Comparison of ENCODE assay signal across 22 cellular contexts in the genomic region with DNA sequence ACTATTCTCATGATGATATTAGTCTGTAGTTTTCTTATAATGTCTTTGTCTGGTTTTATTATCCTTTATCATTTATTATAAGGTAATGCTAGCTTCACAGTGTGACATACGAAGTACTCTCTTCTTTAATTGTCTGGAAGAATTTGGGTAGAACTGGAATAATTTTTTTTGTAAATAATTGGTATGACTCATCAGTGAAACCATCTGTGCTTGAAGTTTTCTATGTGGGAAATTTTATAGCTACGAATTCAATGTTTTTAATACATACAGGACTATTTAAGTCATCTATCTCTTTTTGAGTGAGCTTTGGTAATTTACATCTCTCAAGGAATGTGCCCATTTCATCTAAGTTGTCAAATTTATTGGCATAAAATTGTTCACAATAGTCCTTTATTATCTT.
"Had no signal": no experiment of that assay in that cellular context is flagged by ENCODE, and none has a peak within 500 bp of the region (broad histone marks: within the 10 kb centered on the region; RNA-seq: fewer than 3 reads in every experiment).

No MANE protein-coding gene starts in this region.

- H3K4me3 Mint-ChIP-seq: activated B cell treated with CpG ODN at 0.5 μM for 24 hours; activated CD8-positive, alpha-beta T cell treated with anti-CD3 and anti-CD28 coated beads for 36 hours; activated T-cell treated with anti-CD3 and anti-CD28 coated beads, Interleukin-2, amount 50 U/mL, for 4 hours; brain; central memory CD8-positive, alpha-beta T cell; nephron; T-helper 2 cell treated with Interferon-gamma antibody and Interleukin-4, amounts not matched to agents 5 μg/mL and 100 μg/mL, for 36 hours had no signal

- H3K36me3 ChIP-seq: adrenal gland, right atrium auricular region had no signal

- H3K27me3 ChIP-seq: adrenal gland, foreskin keratinocyte, right atrium auricular region had no signal

- DNase-seq: activated B cell treated with CpG ODN at 0.5 μM for 24 hours; activated CD4-positive, alpha-beta T cell treated with anti-CD3 and anti-CD28 coated beads for 48 hours; activated CD8-positive, alpha-beta T cell treated with anti-CD3 and anti-CD28 coated beads for 36 hours; activated effector memory CD4-positive, alpha-beta T cell treated with Interleukin-2 at 50 U/mL for 16 hours; activated naive CD4-positive, alpha-beta T cell treated with anti-CD3 and anti-CD28 coated beads, Interleukin-2, amount 50 U/mL, for 16 hours; activated T-cell treated with anti-CD3 and anti-CD28 coated beads, Interleukin-2, amount 50 U/mL, for 4 hours; adrenal gland; cortex of kidney; effector CD4-positive, alpha-beta T cell; foreskin keratinocyte; kidney glomerular epithelial cell; nucleus accumbens; small intestine; stimulated activated naive CD8-positive, alpha-beta T cell treated with anti-CD3 and anti-CD28 coated beads, Interleukin-15, Interleukin-2, amounts not matched to agents 100 U/mL and 50 U/mL, for 24 hours; SW 1271; trophoblast cell had no signal

- H3K27ac Mint-ChIP-seq: activated B cell treated with CpG ODN at 0.5 μM for 24 hours; activated CD8-positive, alpha-beta T cell treated with anti-CD3 and anti-CD28 coated beads for 36 hours; brain; nephron; progenitor cell of endocrine pancreas; T-helper 2 cell treated with Interferon-gamma antibody and Interleukin-4, amounts not matched to agents 5 μg/mL and 100 μg/mL, for 36 hours had no signal

- H3K4me1 ChIP-seq: adrenal gland, foreskin keratinocyte, right atrium auricular region had no signal

- H3K4me3 ChIP-seq: adrenal gland, right atrium auricular region had no signal

- H3K27me3 Mint-ChIP-seq: progenitor cell of endocrine pancreas had no signal

- ATAC-seq: activated CD8-positive, alpha-beta T cell treated with anti-CD3 and anti-CD28 coated beads for 36 hours; activated T-cell treated with anti-CD3 and anti-CD28 coated beads, Interleukin-2, amount 50 U/mL, for 4 hours; foreskin keratinocyte; stimulated activated naive CD8-positive, alpha-beta T cell treated with anti-CD3 and anti-CD28 coated beads, Interleukin-15, Interleukin-2, amounts not matched to agents 100 U/mL and 50 U/mL, for 24 hours had no signal

- H3K9me3 ChIP-seq: adrenal gland had no signal

- H3K36me3 Mint-ChIP-seq: brain had no signal

- H3K9me3 Mint-ChIP-seq: activated B cell treated with CpG ODN at 0.5 μM for 24 hours; activated CD8-positive, alpha-beta T cell treated with anti-CD3 and anti-CD28 coated beads for 36 hours; activated T-cell treated with anti-CD3 and anti-CD28 coated beads, Interleukin-2, amount 50 U/mL, for 4 hours; central memory CD8-positive, alpha-beta T cell; T-helper 2 cell treated with Interferon-gamma antibody and Interleukin-4, amounts not matched to agents 5 μg/mL and 100 μg/mL, for 36 hours had no signal

- H3K4me1 Mint-ChIP-seq: activated B cell treated with CpG ODN at 0.5 μM for 24 hours; brain; central memory CD8-positive, alpha-beta T cell; nephron had no signal
